In genomic region chr2:100416939-100417744, GRCh38 we compare ENCODE assay signal across 7 cellular contexts. TPM values are rescaled to one million over a fixed set of nuclear protein-coding genes. Genes with fewer than 3 reads are reported as not detected.
DNase-seq lines count a peak whose midpoint lies in the region; ATAC-seq, FAIRE-seq and TF ChIP-seq lines count a peak whose summit lies in the region.

Gene CHST10, minus strand, starts transcription at chr2:100417668. Its CDS starts 10,993 bp downstream, at chr2:100406675.

- H3K27me3 ChIP-seq in colonic mucosa: peaks cover 6% of the 10 kb centered on the region

- TF ChIP-seq CTCF in colonic mucosa (IDR thresholded peaks at IDR 0.05): no peak

- DNase-seq in GM18507 (ENCODE audit: extremely low spot score, insufficient read length, low read depth) (peak; percentile 60), NCI-H1930 (lab: John Stamatoyannopoulos, UW) (peak; percentile 19 to 76), colonic mucosa (peak; percentile 24), left lobe of liver (ENCODE audit: low spot score) (no peak)
- DNase-seq in activated CD4-positive, alpha-beta T cell treated with anti-CD3 and anti-CD28 coated beads for 48 hours: peak; percentile 67
- DNase-seq in stimulated activated CD4-positive, alpha-beta T cell treated with anti-CD3 and anti-CD28 coated beads, Interleukin-2, amount 100 ng/mL, for 48 hours: peak; percentile 41 to 49

- H3K4me3 ChIP-seq in colonic mucosa: peak within 1 kb of the TSS; percentile 46

- ATAC-seq in HG02763 (IDR thresholded peaks at IDR 0.05; ENCODE audit: unreplicated experiment) (peak; percentile 82), left lobe of liver (peak; percentile 83)

- intact Hi-C loops in colonic mucosa (cut with DNase I): no loop called here

- no peaks in the 10 kb centered on the region for H3K4me1 ChIP-seq in colonic mucosa

- H3K9me3 ChIP-seq in colonic mucosa: no peaks in the 10 kb centered on the region

- H3K27ac ChIP-seq in colonic mucosa: peak within 1 kb of the TSS; percentile 23

- H3K36me3 ChIP-seq in colonic mucosa: no peaks in the 10 kb centered on the region

- FAIRE-seq in GM18507 (lab: Jason Lieb, UNC): no peak

- peak within 1 kb of the TSS; percentile 21 to 65 for H3K9ac ChIP-seq in colonic mucosa (ENCODE audit: low read depth in 2 of 2, low read length in 2 of 2)

RNA-seq across cellular contexts. Expression of gene CHST10, which starts in this region (rescaled TPM):
- total RNA-seq in colonic mucosa (1 to 10 TPM in 1 of 2 donors, under 1 TPM in 1; 0.44 to 1.6 TPM), left lobe of liver (0.50 TPM)

Comparison
In these comparisons a context has a peak if more than half of its experiments do, and no peak if none do; other contexts are left out.
1. Peak in ATAC-seq in left lobe of liver; RNA of the gene not detected or under 1 TPM.